Comparison of ENCODE assay signal across 14 cellular contexts in genomic region chr11:10350341-10350740, GRCh38. TPM values are rescaled to one million over a fixed set of nuclear protein-coding genes. Genes with fewer than 3 reads are reported as not detected.
DNase-seq lines count a peak whose midpoint lies in the region; ATAC-seq, FAIRE-seq and TF ChIP-seq lines count a peak whose summit lies in the region.
"Had no signal": no experiment of that assay in that cellular context is flagged by ENCODE, and none has a peak within 500 bp of the region (broad histone marks: within the 10 kb centered on the region; RNA-seq: fewer than 3 reads in every experiment).

No MANE protein-coding gene starts in this region.

- POLR2A ChIA-PET in A549 (lab: Yijun Ruan, JAX) = no interaction called here

- no peaks in the 10 kb centered on the region for H3K36me3 ChIP-seq in iPS DF 6.9 (ENCODE audit: control insufficient read depth, insufficient read depth, low read length)
- H3K36me3 ChIP-seq: ovary had no signal

- no peaks in the 10 kb centered on the region for H3K9me3 ChIP-seq in A549
- no peaks in the 10 kb centered on the region for H3K9me3 ChIP-seq in iPS DF 6.9 (ENCODE audit: control insufficient read depth, insufficient read depth, low read length)
- H3K9me3 ChIP-seq: ovary had no signal

- peak overlapping the region; percentile 69 for H3K4me2 ChIP-seq in A549

- TF ChIP-seq CTCF in A549 (IDR thresholded peaks at IDR 0.05) = no peak

- H3K36me3 Mint-ChIP-seq in activated naive CD8-positive, alpha-beta T cell treated with anti-CD3 and anti-CD28 coated beads, Interleukin-2, amount 50 U/mL, for 24 hours (ENCODE audit: low read depth) = no peaks in the 10 kb centered on the region

- peak overlapping the region; percentile 19 to 49; a peak in 2 of 6 replicates for H3K27ac ChIP-seq in A549
- H3K27ac ChIP-seq in iPS DF 6.9 (ENCODE audit: low read length) = no peak overlapping the region
- H3K27ac ChIP-seq: ovary had no signal

- ATAC-seq in A549 (peak in 1 of 2 experiments; percentile 62; a peak in 2 of 6 replicates), HG03280 (IDR thresholded peaks at IDR 0.05; ENCODE audit: unreplicated experiment) (no peak)
- ATAC-seq in activated naive CD8-positive, alpha-beta T cell treated with anti-CD3 and anti-CD28 coated beads, Interleukin-2, amount 50 U/mL, for 24 hours = no peak
- ATAC-seq: activated T-cell treated with anti-CD3 and anti-CD28 coated beads, Interleukin-2, amount 50 U/mL, for 4 hours; left cardiac atrium had no signal

- H3K9me3 Mint-ChIP-seq in activated naive CD8-positive, alpha-beta T cell treated with anti-CD3 and anti-CD28 coated beads, Interleukin-2, amount 50 U/mL, for 24 hours = no peaks in the 10 kb centered on the region
- H3K9me3 Mint-ChIP-seq: activated T-cell treated with anti-CD3 and anti-CD28 coated beads, Interleukin-2, amount 50 U/mL, for 4 hours had no signal

- no peaks in the 10 kb centered on the region for H3K27me3 ChIP-seq in iPS DF 6.9 (ENCODE audit: control insufficient read depth, insufficient read depth, low read length)
- H3K27me3 ChIP-seq: ovary had no signal

- peaks cover 33% of the 10 kb centered on the region for H3K4me1 ChIP-seq in A549
- H3K4me1 ChIP-seq in iPS DF 6.9 (ENCODE audit: control insufficient read depth, insufficient read depth, low read length) = peaks cover 4% of the 10 kb centered on the region

- H3K4me3 Mint-ChIP-seq in activated naive CD8-positive, alpha-beta T cell treated with anti-CD3 and anti-CD28 coated beads, Interleukin-2, amount 50 U/mL, for 24 hours = no peak overlapping the region
- H3K4me3 Mint-ChIP-seq: activated T-cell treated with anti-CD3 and anti-CD28 coated beads, Interleukin-2, amount 50 U/mL, for 4 hours; B cell had no signal

- H3K4me3 ChIP-seq in A549 (no peak overlapping the region), iPS DF 6.9 (ENCODE audit: low read length) (no peak overlapping the region)
- H3K4me3 ChIP-seq: ovary had no signal

- DNase-seq in A549 (ENCODE audit: low read depth in 1 of 2, low spot score in 1 of 2) (peak in 1 of 2 experiments; percentile 40), HK-2 (ENCODE audit: unreplicated experiment) (peak; percentile 61), amniotic epithelial cell (ENCODE audit: low read depth) (peak; percentile 65), iPS DF 6.9 (ENCODE audit: low read depth, low spot score) (peak; percentile 64), DMS153 treated with DMSO at 0.1 percent for 48 hours (lab: John Stamatoyannopoulos, UW; ENCODE audit: unreplicated experiment) (no peak)
- DNase-seq in stimulated activated CD4-positive, alpha-beta T cell treated with anti-CD3 and anti-CD28 coated beads, Interleukin-4, amount 100 ng/mL, for 24 hours = no peak
- no peak for DNase-seq in activated naive CD8-positive, alpha-beta T cell treated with anti-CD3 and anti-CD28 coated beads, Interleukin-2, amount 50 U/mL, for 24 hours
- DNase-seq: activated T-cell treated with anti-CD3 and anti-CD28 coated beads, Interleukin-2, amount 50 U/mL, for 4 hours; Kasumi-1; left cardiac atrium; NCI-H526; ovary had no signal

- FAIRE-seq in A549 (lab: Jason Lieb, UNC) = no peak

- no peak for TF ChIP-seq POLR2A in A549 (IDR thresholded peaks at IDR 0.05; ENCODE audit: low read length)

- CTCF ChIA-PET in A549 (lab: Yijun Ruan, JAX) = interaction anchor here (4.7 kb wide), 1 partner anchor 17 kb away, joined by 34 read pairs; no protein-coding TSS in a partner anchor

- TF ChIP-seq RAD21 in A549 (conservative IDR thresholded peaks at IDR 0.05 in 1 of 2, IDR thresholded peaks at IDR 0.05 in 1 of 2) = no peak

- peaks cover 14% of the 10 kb centered on the region for H3K27me3 Mint-ChIP-seq in activated naive CD8-positive, alpha-beta T cell treated with anti-CD3 and anti-CD28 coated beads, Interleukin-2, amount 50 U/mL, for 24 hours

- no peaks in the 10 kb centered on the region for H3K4me1 Mint-ChIP-seq in activated naive CD8-positive, alpha-beta T cell treated with anti-CD3 and anti-CD28 coated beads, Interleukin-2, amount 50 U/mL, for 24 hours

- no peak for TF ChIP-seq EP300 in A549 (IDR thresholded peaks at IDR 0.05)

- H3K27ac Mint-ChIP-seq in activated naive CD8-positive, alpha-beta T cell treated with anti-CD3 and anti-CD28 coated beads, Interleukin-2, amount 50 U/mL, for 24 hours = no peak overlapping the region
- H3K27ac Mint-ChIP-seq: B cell had no signal

TF ChIP-seq in A549, 52 proteins besides CTCF, POLR2A, EP300 and RAD21:
- TF ChIP-seq CHD4 (IDR thresholded peaks at IDR 0.05; ENCODE audit: borderline replicate concordance) (no peak), FOSB (CRISPR knock-in tag; IDR thresholded peaks at IDR 0.05) (no peak)

RNA-seq across cellular contexts. Expression of gene ADM, which starts 45.5 kb away (rescaled TPM):
- 69.4 and 72.1 TPM in 2 replicates for polyA plus RNA-seq in A549 (2011; rRNA removed)
- 212 and 216 TPM in 2 replicates for polyA plus RNA-seq in A549 (2012; cell fraction: cytosol; rRNA removed)
- 370 and 459 TPM in 2 replicates for polyA plus RNA-seq in A549 (2012; cell fraction: nucleus; rRNA removed)
- 65.8 to 91.3 TPM (median 66.3 TPM) in 3 replicates for polyA plus RNA-seq in A549 (2017; fragmentation: RNase III; extraction: RNeasy Plus Mini Kit Qiagen cat#74134 plus additional on column Dnase treatment)
- 75.4 and 88.9 TPM in 2 replicates for polyA minus RNA-seq in A549 (2011; rRNA and poly(A)+ RNA removed)

RNA-seq across cellular contexts. Expression of gene SBF2, which starts 56.3 kb away (rescaled TPM):
- polyA plus RNA-seq in A549 (2011; rRNA removed) (49.6 and 59.0 TPM in 2 replicates), A549 (2017; fragmentation: RNase III; extraction: RNeasy Plus Mini Kit Qiagen cat#74134 plus additional on column Dnase treatment) (11.1 to 12.5 TPM (median 11.9 TPM) in 3 replicates)
- polyA plus RNA-seq in A549 (2012; cell fraction: cytosol; rRNA removed) = 12.9 and 14.6 TPM in 2 replicates
- polyA plus RNA-seq in A549 (2012; cell fraction: nucleus; rRNA removed) = 15.8 and 20.3 TPM in 2 replicates
- 62.9 and 71.0 TPM in 2 replicates for polyA minus RNA-seq in A549 (2011; rRNA and poly(A)+ RNA removed)

Comparison
In these comparisons a context has a peak if more than half of its experiments do, and no peak if none do; other contexts are left out.
1. DNase-seq: peak in HK-2 (single experiment), amniotic epithelial cell (single experiment) and iPS DF 6.9 (single experiment); none in stimulated activated CD4-positive, alpha-beta T cell treated with anti-CD3 and anti-CD28 coated beads, Interleukin-4, amount 100 ng/mL, for 24 hours (single experiment), DMS153 treated with DMSO at 0.1 percent for 48 hours (single experiment) and activated naive CD8-positive, alpha-beta T cell treated with anti-CD3 and anti-CD28 coated beads, Interleukin-2, amount 50 U/mL, for 24 hours (single experiment).